ENCODE assay signal across 9 cellular contexts in the genomic region with DNA sequence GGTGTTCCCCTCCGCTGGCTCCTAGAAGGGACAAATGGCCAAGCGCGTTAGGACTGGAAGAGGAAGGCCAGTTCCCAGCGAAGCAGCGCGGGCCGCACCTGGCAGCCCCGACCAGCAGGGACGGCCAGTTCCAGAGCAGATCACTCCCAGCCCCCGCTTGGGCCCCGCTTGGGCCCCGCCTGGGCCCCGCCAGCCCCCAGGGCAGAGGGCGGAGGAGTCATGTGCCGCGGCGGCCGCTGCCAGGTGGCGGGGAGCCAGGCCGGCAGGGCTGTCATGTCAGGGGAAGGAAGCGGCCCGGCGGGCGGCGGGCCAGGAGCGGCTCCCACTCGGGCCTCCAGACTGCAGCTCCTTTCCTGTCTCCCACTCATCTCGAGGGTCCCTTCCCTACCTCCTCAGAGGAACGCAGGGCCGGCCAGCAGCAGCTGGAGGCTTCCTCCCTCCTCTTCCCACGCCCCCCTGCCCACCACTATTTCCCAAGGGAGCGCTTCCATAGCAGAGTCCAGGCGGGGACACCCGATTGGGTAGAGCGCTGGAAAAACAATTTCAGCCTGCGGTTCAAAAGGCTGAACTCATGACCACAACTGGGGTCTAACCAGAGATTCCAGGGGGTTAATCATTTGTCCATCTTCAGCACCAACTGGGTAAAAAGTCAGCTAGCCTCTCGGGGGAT. TPM values are rescaled to one million over a fixed set of nuclear protein-coding genes. Genes with fewer than 3 reads are reported as not detected.
DNase-seq lines count a peak whose midpoint lies in the region; ATAC-seq and TF ChIP-seq lines count a peak whose summit lies in the region.
"Had no signal": no experiment of that assay in that cellular context is flagged by ENCODE, and none has a peak within 500 bp of the region (broad histone marks: within the 10 kb centered on the region; RNA-seq: fewer than 3 reads in every experiment).

No MANE protein-coding gene starts in this region.

- peak in 1 of 2 donors; percentile 38 for TF ChIP-seq RAD21 in liver (IDR thresholded peaks at IDR 0.05)

- peaks cover 0 to 2% (median 0%) of the 10 kb centered on the region in 4 donors for H3K36me3 ChIP-seq in liver (ENCODE audit: control insufficient read depth in 4 of 4, insufficient read depth in 3 of 4, low read depth in 1 of 4, low read length in 3 of 4)
- H3K36me3 ChIP-seq in thyroid gland: no peaks in the 10 kb centered on the region

- H3K27ac ChIP-seq in liver (ENCODE audit: low read depth in 1 of 2, low read length in 2 of 2): peak overlapping the region; percentile 85 to 88
- H3K27ac ChIP-seq in thyroid gland: peak overlapping the region; percentile 86 to 94 (median 89)

- intact Hi-C loops in dendritic cell treated with granulocyte-macrophage colony-stimulating factor and Interleukin-4, amounts not matched to agents 40 ng/mL and 50 ng/mL, for 4 days (cut with micrococcal nuclease): no loop called here
- intact Hi-C loops in thyroid gland (cut with DNase I): no loop called here

- peak overlapping the region; percentile 65 for H3K4me3 Mint-ChIP-seq in dendritic cell treated with granulocyte-macrophage colony-stimulating factor and Interleukin-4, amounts not matched to agents 40 ng/mL and 50 ng/mL, for 4 days
- H3K4me3 Mint-ChIP-seq: memory B cell had no signal

- H3K27me3 Mint-ChIP-seq in dendritic cell treated with granulocyte-macrophage colony-stimulating factor and Interleukin-4, amounts not matched to agents 40 ng/mL and 50 ng/mL, for 4 days: peaks cover 19% of the 10 kb centered on the region

- H3K4me1 ChIP-seq in liver (ENCODE audit: control insufficient read depth in 4 of 4, insufficient read depth in 4 of 4, low read length in 3 of 4) (peaks cover 20 to 35% (median 27%) of the 10 kb centered on the region in 4 donors), thyroid gland (peaks cover 44 to 49% of the 10 kb centered on the region in 2 donors)

- H3K4me1 Mint-ChIP-seq in dendritic cell treated with granulocyte-macrophage colony-stimulating factor and Interleukin-4, amounts not matched to agents 40 ng/mL and 50 ng/mL, for 4 days (ENCODE audit: low read depth): peaks cover 30% of the 10 kb centered on the region
- H3K4me1 Mint-ChIP-seq: memory B cell had no signal

- H3K4me3 ChIP-seq in liver (ENCODE audit: low read depth in 1 of 3, low read length in 3 of 3) (peak overlapping the region; percentile 8 to 55 (median 21)), thyroid gland (replicated peaks in 1 of 3) (peak overlapping the region in 1 of 3 donors; percentile 18)

- peak; percentile 55 for ATAC-seq in GM19463 (IDR thresholded peaks at IDR 0.05; ENCODE audit: unreplicated experiment)

- 6% methylated on average over 37 of the region's 37 CpGs for WGBS in liver
- WGBS in thyroid gland, 2 donors: 3 to 4% methylated on average over 5 to 19 of the region's 37 CpGs

- H3K9ac ChIP-seq in liver (ENCODE audit: low read depth in 1 of 2, low read length in 2 of 2): peak overlapping the region in 1 of 2 donors; percentile 77

- TF ChIP-seq CTCF in liver (IDR thresholded peaks at IDR 0.05; ENCODE audit: low read depth, low read length, missing input control): no peak
- peak in 3 of 6 experiments; percentile 4 to 21 (median 21) for TF ChIP-seq CTCF in thyroid gland (IDR thresholded peaks at IDR 0.05)

- H3K9me3 ChIP-seq in liver (ENCODE audit: control insufficient read depth in 4 of 4, low read length in 3 of 4): no peaks in the 10 kb centered on the region
- no peaks in the 10 kb centered on the region for H3K9me3 ChIP-seq in thyroid gland

- H3K36me3 Mint-ChIP-seq in dendritic cell treated with granulocyte-macrophage colony-stimulating factor and Interleukin-4, amounts not matched to agents 40 ng/mL and 50 ng/mL, for 4 days (ENCODE audit: low read depth): peaks cover 30% of the 10 kb centered on the region
- H3K36me3 Mint-ChIP-seq: memory B cell had no signal

- H3K9me3 Mint-ChIP-seq in dendritic cell treated with granulocyte-macrophage colony-stimulating factor and Interleukin-4, amounts not matched to agents 40 ng/mL and 50 ng/mL, for 4 days: no peaks in the 10 kb centered on the region
- H3K9me3 Mint-ChIP-seq: memory B cell had no signal

- no peak for TF ChIP-seq POLR2A in thyroid gland (IDR thresholded peaks at IDR 0.05)

- H3K27ac Mint-ChIP-seq in dendritic cell treated with granulocyte-macrophage colony-stimulating factor and Interleukin-4, amounts not matched to agents 40 ng/mL and 50 ng/mL, for 4 days: peak overlapping the region; percentile 55
- H3K27ac Mint-ChIP-seq: memory B cell had no signal

- H3K27me3 ChIP-seq in liver (ENCODE audit: control insufficient read depth in 4 of 4, insufficient read depth in 4 of 4, low read length in 3 of 4) (no peaks in the 10 kb centered on the region), thyroid gland (no peaks in the 10 kb centered on the region)

- peak; percentile 72 for DNase-seq in NCI-H2029 (lab: John Stamatoyannopoulos, UW)
- DNase-seq in thyroid gland: peak; percentile 94 to 95
- no peak for DNase-seq in stimulated activated CD4-positive, alpha-beta T cell treated with anti-CD3 and anti-CD28 coated beads, Interleukin-4, amount 100 ng/mL, for 24 hours
- DNase-seq in inferior parietal cortex (ENCODE audit: extremely low spot score): no peak
- DNase-seq in stimulated activated CD4-positive, alpha-beta T cell treated with anti-CD3 and anti-CD28 coated beads, Interleukin-1b, Interleukin-23, amount 100 ng/mL, for 48 hours: no peak

TF ChIP-seq in liver, 16 proteins besides CTCF, POLR2A, EP300 and RAD21:
- TF ChIP-seq EGR1 (IDR thresholded peaks at IDR 0.05; ENCODE audit: low read depth in 2 of 2): peak in 1 of 2 donors; percentile 15
- peak; percentile 30 for TF ChIP-seq YY1 (IDR thresholded peaks at IDR 0.05)
- TF ChIP-seq, protein P1, sequence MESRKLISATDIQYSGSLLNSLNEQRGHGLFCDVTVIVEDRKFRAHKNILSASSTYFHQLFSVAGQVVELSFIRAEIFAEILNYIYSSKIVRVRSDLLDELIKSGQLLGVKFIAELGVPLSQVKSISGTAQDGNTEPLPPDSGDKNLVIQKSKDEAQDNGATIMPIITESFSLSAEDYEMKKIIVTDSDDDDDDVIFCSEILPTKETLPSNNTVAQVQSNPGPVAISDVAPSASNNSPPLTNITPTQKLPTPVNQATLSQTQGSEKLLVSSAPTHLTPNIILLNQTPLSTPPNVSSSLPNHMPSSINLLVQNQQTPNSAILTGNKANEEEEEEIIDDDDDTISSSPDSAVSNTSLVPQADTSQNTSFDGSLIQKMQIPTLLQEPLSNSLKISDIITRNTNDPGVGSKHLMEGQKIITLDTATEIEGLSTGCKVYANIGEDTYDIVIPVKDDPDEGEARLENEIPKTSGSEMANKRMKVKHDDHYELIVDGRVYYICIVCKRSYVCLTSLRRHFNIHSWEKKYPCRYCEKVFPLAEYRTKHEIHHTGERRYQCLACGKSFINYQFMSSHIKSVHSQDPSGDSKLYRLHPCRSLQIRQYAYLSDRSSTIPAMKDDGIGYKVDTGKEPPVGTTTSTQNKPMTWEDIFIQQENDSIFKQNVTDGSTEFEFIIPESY (IDR thresholded peaks at IDR 0.05): peak; percentile 38
- TF ChIP-seq HNF4A (conservative IDR thresholded peaks at IDR 0.05): peak; percentile 38 to 56
- peak; percentile 43 to 45 for TF ChIP-seq RXRA (IDR thresholded peaks at IDR 0.05)
- TF ChIP-seq TAF1 (conservative IDR thresholded peaks at IDR 0.05): no peak
- TF ChIP-seq HNF4G (IDR thresholded peaks at IDR 0.05): peak; percentile 4
- no peak for TF ChIP-seq FOXA2 (IDR thresholded peaks at IDR 0.05)
- TF ChIP-seq GABPA (IDR thresholded peaks at IDR 0.05 in 1 of 2, conservative IDR thresholded peaks at IDR 0.05 in 1 of 2): peak in 1 of 2 donors; percentile 16
- TF ChIP-seq, protein P2, sequence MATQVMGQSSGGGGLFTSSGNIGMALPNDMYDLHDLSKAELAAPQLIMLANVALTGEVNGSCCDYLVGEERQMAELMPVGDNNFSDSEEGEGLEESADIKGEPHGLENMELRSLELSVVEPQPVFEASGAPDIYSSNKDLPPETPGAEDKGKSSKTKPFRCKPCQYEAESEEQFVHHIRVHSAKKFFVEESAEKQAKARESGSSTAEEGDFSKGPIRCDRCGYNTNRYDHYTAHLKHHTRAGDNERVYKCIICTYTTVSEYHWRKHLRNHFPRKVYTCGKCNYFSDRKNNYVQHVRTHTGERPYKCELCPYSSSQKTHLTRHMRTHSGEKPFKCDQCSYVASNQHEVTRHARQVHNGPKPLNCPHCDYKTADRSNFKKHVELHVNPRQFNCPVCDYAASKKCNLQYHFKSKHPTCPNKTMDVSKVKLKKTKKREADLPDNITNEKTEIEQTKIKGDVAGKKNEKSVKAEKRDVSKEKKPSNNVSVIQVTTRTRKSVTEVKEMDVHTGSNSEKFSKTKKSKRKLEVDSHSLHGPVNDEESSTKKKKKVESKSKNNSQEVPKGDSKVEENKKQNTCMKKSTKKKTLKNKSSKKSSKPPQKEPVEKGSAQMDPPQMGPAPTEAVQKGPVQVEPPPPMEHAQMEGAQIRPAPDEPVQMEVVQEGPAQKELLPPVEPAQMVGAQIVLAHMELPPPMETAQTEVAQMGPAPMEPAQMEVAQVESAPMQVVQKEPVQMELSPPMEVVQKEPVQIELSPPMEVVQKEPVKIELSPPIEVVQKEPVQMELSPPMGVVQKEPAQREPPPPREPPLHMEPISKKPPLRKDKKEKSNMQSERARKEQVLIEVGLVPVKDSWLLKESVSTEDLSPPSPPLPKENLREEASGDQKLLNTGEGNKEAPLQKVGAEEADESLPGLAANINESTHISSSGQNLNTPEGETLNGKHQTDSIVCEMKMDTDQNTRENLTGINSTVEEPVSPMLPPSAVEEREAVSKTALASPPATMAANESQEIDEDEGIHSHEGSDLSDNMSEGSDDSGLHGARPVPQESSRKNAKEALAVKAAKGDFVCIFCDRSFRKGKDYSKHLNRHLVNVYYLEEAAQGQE (IDR thresholded peaks at IDR 0.05): peak; percentile 20
- peak; percentile 49 for TF ChIP-seq SP1 (IDR thresholded peaks at IDR 0.05)
TF ChIP-seq in liver: peak in this region for 9.

RNA-seq across cellular contexts. Expression of a gene that starts 16.5 kb away (rescaled TPM):
- total RNA-seq in liver (1 to 10 TPM; 4.4 to 4.5 TPM), thyroid gland (10 to 100 TPM; 10.8 to 17.9 (median 11.9) TPM)
- polyA plus RNA-seq in liver: 1 to 10 TPM in 1 of 2 donors, under 1 TPM in 1; 0.89 to 2.1 TPM

Comparison
In these comparisons a context has a peak if more than half of its experiments do, and no peak if none do; other contexts are left out.
1. DNase-seq: peak in NCI-H2029 (single experiment) and thyroid gland (2 of 2); none in stimulated activated CD4-positive, alpha-beta T cell treated with anti-CD3 and anti-CD28 coated beads, Interleukin-4, amount 100 ng/mL, for 24 hours (single experiment), inferior parietal cortex (single experiment) and stimulated activated CD4-positive, alpha-beta T cell treated with anti-CD3 and anti-CD28 coated beads, Interleukin-1b, Interleukin-23, amount 100 ng/mL, for 48 hours (single experiment).